29 cellular contexts compared by ENCODE assay signal in the genomic region with DNA sequence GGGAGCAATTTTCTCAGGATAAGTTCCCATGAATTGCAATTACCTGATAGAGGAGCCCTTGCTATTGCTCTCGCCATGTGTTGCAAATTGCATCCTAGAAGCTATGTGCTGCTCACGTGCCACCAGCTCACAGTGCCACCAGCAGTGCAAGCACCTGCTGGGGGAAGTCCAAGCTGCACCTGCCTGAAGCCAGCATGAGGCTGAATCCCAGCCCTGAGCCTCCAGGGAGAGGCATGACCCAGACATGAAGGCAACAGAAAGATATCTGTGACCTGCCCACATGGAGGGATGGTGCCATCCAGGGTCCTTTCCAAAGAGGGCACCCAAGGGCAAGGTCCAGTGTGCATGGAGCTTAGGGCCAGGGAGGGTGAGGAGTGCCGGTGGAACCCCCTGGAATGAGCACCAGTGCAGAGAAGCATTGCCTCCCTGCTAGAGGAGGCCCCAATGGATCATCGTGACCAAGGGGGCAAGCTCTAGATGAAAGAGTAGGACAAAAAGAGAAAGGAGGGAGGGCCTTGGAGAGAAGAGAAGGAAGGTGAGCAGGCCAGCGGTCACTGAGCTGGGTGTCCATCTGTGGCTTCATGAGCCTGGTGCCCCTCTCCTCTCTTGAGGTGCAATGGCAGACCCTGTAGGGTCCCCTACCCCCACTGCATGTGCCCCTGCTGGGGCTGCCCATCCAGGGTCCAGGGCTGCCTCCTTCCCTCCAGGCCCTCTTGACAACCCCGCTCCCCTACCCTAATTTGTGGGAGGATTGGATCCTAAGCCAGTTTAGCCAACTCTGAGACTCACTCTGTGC.
A peak's percentile ranks its signal among the peaks of the same experiment; 100 is the strongest.
DNase-seq lines count a peak whose midpoint lies in the region; ATAC-seq and TF ChIP-seq lines count a peak whose summit lies in the region.
"Had no signal": no experiment of that assay in that cellular context is flagged by ENCODE, and none has a peak within 500 bp of the region (broad histone marks: within the 10 kb centered on the region; RNA-seq: fewer than 3 reads in every experiment).

No MANE protein-coding gene starts in this region.

- intact Hi-C loops in Right ventricle myocardium inferior (cut with DNase I): no loop called here
- intact Hi-C loops in stomach (cut with DNase I; ENCODE audit: low total_unique reads): no loop called here

- no peak overlapping the region for H3K27ac ChIP-seq in right atrium auricular region
- no peak overlapping the region for H3K27ac ChIP-seq in stomach
- H3K27ac ChIP-seq: BLaER1 treated with 17β-estradiol and CSF1 and Interleukin-3, amounts not matched to agents 10 nM and 100 nM; gastroesophageal sphincter; pancreas; testis; vagina had no signal

- H3K36me3 ChIP-seq in right atrium auricular region (no peaks in the 10 kb centered on the region), stomach (no peaks in the 10 kb centered on the region)
- H3K36me3 ChIP-seq: BLaER1 treated with 17β-estradiol and CSF1 and Interleukin-3, amounts not matched to agents 10 nM and 100 nM; gastroesophageal sphincter; pancreas; vagina had no signal

- H3K9me3 ChIP-seq in right atrium auricular region: no peaks in the 10 kb centered on the region
- no peaks in the 10 kb centered on the region for H3K9me3 ChIP-seq in stomach
- H3K9me3 ChIP-seq: pancreas, testis, vagina had no signal

- H3K4me3 ChIP-seq in right atrium auricular region (no peak overlapping the region), stomach (no peak overlapping the region)
- H3K4me3 ChIP-seq: BLaER1 treated with 17β-estradiol and CSF1 and Interleukin-3, amounts not matched to agents 10 nM and 100 nM; gastroesophageal sphincter; pancreas; testis; vagina had no signal

- no peak for ATAC-seq in Right ventricle myocardium inferior
- no peak for ATAC-seq in GM21381 (IDR thresholded peaks at IDR 0.05; ENCODE audit: unreplicated experiment)
- ATAC-seq: gastroesophageal sphincter; left ventricle myocardium superior; pancreas; right cardiac atrium; stimulated activated naive B cell treated with anti-CD40 and anti-IgM and Interleukin-4, amounts not matched to agents 10 μg/mL and 1 μg/mL and 100 μg/mL, for 72 hours had no signal

- DNase-seq in Right ventricle myocardium inferior (ENCODE audit: missing footprints) (peak; percentile 37), right atrium auricular region (ENCODE audit: low spot score) (no peak), NCI-H2196 treated with DMSO at 0.1 percent for 48 hours (lab: John Stamatoyannopoulos, UW; ENCODE audit: unreplicated experiment) (peak; percentile 11), RPMI8226 (peak; percentile 16), stomach (peak; percentile 21), NCI-H187 (lab: John Stamatoyannopoulos, UW) (no peak), nephron progenitor cell (no peak)
- DNase-seq: activated CD4-positive, alpha-beta T cell treated with anti-CD3 and anti-CD28 coated beads for 4 hours; activated naive CD4-positive, alpha-beta T cell treated with anti-CD3 and anti-CD28 coated beads, Interleukin-2, amount 10 ng/mL, durations not matched to agents 7 days and 5 days; amniotic stem cell; cortex of kidney; hippocampal formation; immature natural killer cell; IMR-90; left ventricle myocardium superior; midbrain; NCI-H1048; OCI-M1; pancreas; right cardiac atrium; stimulated activated CD4-positive, alpha-beta T cell treated with anti-CD3 and anti-CD28 coated beads, Interleukin-4, amount 100 ng/mL, for 24 hours; stimulated activated naive B cell treated with anti-CD40 and anti-IgM and Interleukin-4, amounts not matched to agents 10 μg/mL and 1 μg/mL and 100 μg/mL, for 72 hours; testis had no signal

- no peaks in the 10 kb centered on the region for H3K36me3 Mint-ChIP-seq in nephron progenitor cell (ENCODE audit: low read depth)
- H3K36me3 Mint-ChIP-seq: activated naive CD4-positive, alpha-beta T cell treated with anti-CD3 and anti-CD28 coated beads, Interleukin-2, amount 10 ng/mL, durations not matched to agents 7 days and 5 days; immature natural killer cell; stimulated activated naive B cell treated with anti-CD40 and anti-IgM and Interleukin-4, amounts not matched to agents 10 μg/mL and 1 μg/mL and 100 μg/mL, for 72 hours had no signal

- TF ChIP-seq CTCF in right atrium auricular region (IDR thresholded peaks at IDR 0.05) (no peak), stomach (IDR thresholded peaks at IDR 0.05) (no peak), nephron progenitor cell (IDR thresholded peaks at IDR 0.05) (no peak)

- H3K27me3 ChIP-seq in right atrium auricular region (no peaks in the 10 kb centered on the region), stomach (peaks cover 0 to 50% (median 3%) of the 10 kb centered on the region in 3 donors)
- H3K27me3 ChIP-seq: BLaER1 treated with 17β-estradiol and CSF1 and Interleukin-3, amounts not matched to agents 10 nM and 100 nM; testis; vagina had no signal

- TF ChIP-seq EP300 in stomach (IDR thresholded peaks at IDR 0.05): no peak

- H3K4me3 Mint-ChIP-seq in nephron progenitor cell: no peak overlapping the region
- H3K4me3 Mint-ChIP-seq: activated naive CD4-positive, alpha-beta T cell treated with anti-CD3 and anti-CD28 coated beads, Interleukin-2, amount 10 ng/mL, durations not matched to agents 7 days and 5 days; immature natural killer cell; stimulated activated naive B cell treated with anti-CD40 and anti-IgM and Interleukin-4, amounts not matched to agents 10 μg/mL and 1 μg/mL and 100 μg/mL, for 72 hours; T-helper 1 cell treated with Interleukin-12 subunit alpha and Interleukin-12 subunit beta and Interleukin-4 antibody, amounts not matched to agents 30 μg/mL and 1 μg/mL, for 36 hours had no signal

- H3K4me1 Mint-ChIP-seq in nephron progenitor cell: peaks cover 13% of the 10 kb centered on the region
- H3K4me1 Mint-ChIP-seq: activated naive CD4-positive, alpha-beta T cell treated with anti-CD3 and anti-CD28 coated beads, Interleukin-2, amount 10 ng/mL, durations not matched to agents 7 days and 5 days; immature natural killer cell; stimulated activated naive B cell treated with anti-CD40 and anti-IgM and Interleukin-4, amounts not matched to agents 10 μg/mL and 1 μg/mL and 100 μg/mL, for 72 hours had no signal

- no peak overlapping the region for H3K27ac Mint-ChIP-seq in nephron progenitor cell
- H3K27ac Mint-ChIP-seq: activated naive CD4-positive, alpha-beta T cell treated with anti-CD3 and anti-CD28 coated beads, Interleukin-2, amount 10 ng/mL, durations not matched to agents 7 days and 5 days; immature natural killer cell; nephron; stimulated activated naive B cell treated with anti-CD40 and anti-IgM and Interleukin-4, amounts not matched to agents 10 μg/mL and 1 μg/mL and 100 μg/mL, for 72 hours; T-helper 1 cell treated with Interleukin-12 subunit alpha and Interleukin-12 subunit beta and Interleukin-4 antibody, amounts not matched to agents 30 μg/mL and 1 μg/mL, for 36 hours had no signal

- 65 to 82% (median 78%) methylated on average over 6 of the region's 6 CpGs for WGBS in stomach, 5 donors

- H3K4me1 ChIP-seq in right atrium auricular region: peaks cover 0 to 5% of the 10 kb centered on the region in 2 donors
- H3K4me1 ChIP-seq in stomach: peaks cover 0 to 9% (median 7%) of the 10 kb centered on the region in 4 donors
- H3K4me1 ChIP-seq: gastroesophageal sphincter, vagina had no signal

- peaks cover 64% of the 10 kb centered on the region for H3K27me3 Mint-ChIP-seq in nephron progenitor cell (ENCODE audit: low read depth, poor library complexity)

- TF ChIP-seq POLR2A in stomach (IDR thresholded peaks at IDR 0.05): no peak

- H3K9me3 Mint-ChIP-seq in nephron progenitor cell: peaks cover 4% of the 10 kb centered on the region
- H3K9me3 Mint-ChIP-seq: activated naive CD4-positive, alpha-beta T cell treated with anti-CD3 and anti-CD28 coated beads, Interleukin-2, amount 10 ng/mL, durations not matched to agents 7 days and 5 days; immature natural killer cell; T-helper 1 cell treated with Interleukin-12 subunit alpha and Interleukin-12 subunit beta and Interleukin-4 antibody, amounts not matched to agents 30 μg/mL and 1 μg/mL, for 36 hours had no signal

Comparison
In these comparisons a context has a peak if more than half of its experiments do, and no peak if none do; other contexts are left out.
1. DNase-seq: peak in Right ventricle myocardium inferior (single experiment), NCI-H2196 treated with DMSO at 0.1 percent for 48 hours (single experiment), RPMI8226 (single experiment) and stomach (single experiment); none in right atrium auricular region (single experiment), NCI-H187 (0 of 2) and nephron progenitor cell (single experiment).